Comparison of ENCODE assay signal across 1 cellular context in genomic region chr7:82017334-82017943, GRCh38.
TF ChIP-seq lines count a peak whose summit lies in the region.

No MANE protein-coding gene starts in this region.

TF ChIP-seq in K562, 482 proteins besides CTCF, POLR2A, EP300 and RAD21 (continued from another document):
- TF ChIP-seq ZNF407 (IDR thresholded peaks at IDR 0.05; ENCODE audit: low read depth) (no peak), RB1 (IDR thresholded peaks at IDR 0.05; ENCODE audit: low read depth) (no peak), NCOA1 (IDR thresholded peaks at IDR 0.05; ENCODE audit: low read depth) (no peak), DMBX1 (CRISPR knock-in tag; IDR thresholded peaks at IDR 0.05; ENCODE audit: borderline replicate concordance) (no peak), ZBTB7A (IDR thresholded peaks at IDR 0.05; ENCODE audit: borderline replicate concordance, control insufficient read depth, low read depth, low read length) (no peak), ZNF311 (CRISPR knock-in tag; IDR thresholded peaks at IDR 0.05) (no peak), CREB3L1 (IDR thresholded peaks at IDR 0.05; ENCODE audit: borderline replicate concordance, low read depth) (no peak), RBM34 (IDR thresholded peaks at IDR 0.05; ENCODE audit: borderline replicate concordance, insufficient read depth, low read length) (no peak), TFAM (CRISPR knock-in tag; conservative IDR thresholded peaks at IDR 0.05) (no peak), ZBED1 (IDR thresholded peaks at IDR 0.05) (no peak), CHD7 (IDR thresholded peaks at IDR 0.05; ENCODE audit: low read depth, low read length) (no peak), ZHX1 (conservative IDR thresholded peaks at IDR 0.05; ENCODE audit: low read length) (no peak), ZNF444 (CRISPR knock-in tag; IDR thresholded peaks at IDR 0.05) (no peak)
